Comparison of ENCODE assay signal across 8 cellular contexts in the genomic region with DNA sequence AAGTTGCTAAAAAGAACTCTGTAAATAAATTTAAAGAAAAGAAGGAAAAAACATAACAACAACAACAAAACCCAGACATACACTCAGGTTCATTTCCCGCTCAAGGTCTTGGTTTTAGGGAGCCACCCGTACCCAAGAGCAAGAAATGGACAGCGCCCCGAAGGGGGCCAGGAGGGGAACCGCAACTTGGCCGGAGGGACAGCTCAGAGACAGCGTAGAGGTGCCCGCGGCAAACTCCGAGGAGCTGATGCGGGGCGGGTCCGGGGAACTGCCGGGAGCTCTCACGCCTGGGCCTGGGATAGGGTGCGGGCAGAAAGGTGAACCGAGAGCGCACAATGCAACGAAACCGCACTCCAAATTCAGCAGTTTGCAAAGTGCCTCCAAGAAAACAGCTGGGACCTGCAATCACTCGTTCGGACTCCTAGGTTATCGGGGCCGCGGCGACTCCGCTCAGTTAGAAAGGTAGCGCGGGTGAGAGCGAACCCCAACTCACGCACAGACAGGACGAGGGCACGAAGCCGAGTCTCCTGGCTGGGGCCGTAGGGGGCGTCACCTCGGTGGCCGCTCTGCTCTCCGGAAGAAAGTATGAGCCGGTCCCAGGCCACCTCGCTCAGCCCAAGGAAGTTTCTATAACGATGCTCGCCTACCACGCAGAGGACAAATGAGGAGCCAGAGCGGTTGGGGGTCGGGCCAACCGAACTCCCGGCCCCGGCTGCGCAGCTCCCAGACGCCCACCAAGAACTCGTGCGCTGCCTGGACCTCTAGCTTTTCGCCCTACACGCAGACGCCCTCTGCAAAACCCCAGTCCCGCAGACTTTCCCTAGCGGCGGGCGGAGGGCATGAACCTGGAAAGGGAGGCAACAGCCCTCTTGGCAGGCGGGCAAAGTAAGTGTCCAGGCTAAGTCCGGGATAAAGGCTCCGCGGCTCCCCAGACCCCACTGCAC. TPM values are rescaled to one million over a fixed set of nuclear protein-coding genes. Genes with fewer than 3 reads are reported as not detected.
DNase-seq lines count a peak whose midpoint lies in the region; ATAC-seq and TF ChIP-seq lines count a peak whose summit lies in the region.

No MANE protein-coding gene starts in this region.

- no peaks in the 10 kb centered on the region for H3K9me3 Mint-ChIP-seq in stimulated activated naive B cell treated with anti-CD40 and anti-IgM and Interleukin-4, amounts not matched to agents 10 μg/mL and 1 μg/mL and 100 μg/mL, for 72 hours

- H3K27me3 ChIP-seq in SK-N-SH (ENCODE audit: insufficient read depth) (peaks cover 34% of the 10 kb centered on the region), right lobe of liver (peaks cover 8 to 20% of the 10 kb centered on the region in 2 donors)

- H3K27ac Mint-ChIP-seq in stimulated activated naive B cell treated with anti-CD40 and anti-IgM and Interleukin-4, amounts not matched to agents 10 μg/mL and 1 μg/mL and 100 μg/mL, for 72 hours = peak overlapping the region; percentile 65

- DNase-seq in DMS 273 (lab: John Stamatoyannopoulos, UW; ENCODE audit: unreplicated experiment) (peak; percentile 59), DMS 273 treated with DMSO at 0.1 percent for 48 hours (lab: John Stamatoyannopoulos, UW) (no peak), SK-N-SH (peak; percentile 77), coronary artery (ENCODE audit: low spot score) (no peak), right lobe of liver (peak; percentile 29 to 51 (median 46)), GM19238 (ENCODE audit: insufficient read length, low spot score) (no peak), NCI-H2029 (lab: John Stamatoyannopoulos, UW) (no peak)
- DNase-seq in stimulated activated naive B cell treated with anti-CD40 and anti-IgM and Interleukin-4, amounts not matched to agents 10 μg/mL and 1 μg/mL and 100 μg/mL, for 72 hours = no peak

- H3K4me3 ChIP-seq in SK-N-SH (ENCODE audit: low read depth in 2 of 2, low read length in 1 of 2) (peak overlapping the region; percentile 53 to 68), coronary artery (peak overlapping the region; percentile 84), right lobe of liver (peak overlapping the region; percentile 26 to 43 (median 38))

- POLR2A ChIA-PET in SK-N-SH (lab: Yijun Ruan, JAX) = interaction anchor here (0.6 kb wide), 2 partner anchors 32 to 113 kb away, joined by 3 to 5 read pairs; no protein-coding TSS in a partner anchor

- peaks cover 13 to 17% of the 10 kb centered on the region in 2 donors for H3K4me1 Mint-ChIP-seq in stimulated activated naive B cell treated with anti-CD40 and anti-IgM and Interleukin-4, amounts not matched to agents 10 μg/mL and 1 μg/mL and 100 μg/mL, for 72 hours

- H3K9me2 ChIP-seq in SK-N-SH = no peaks in the 10 kb centered on the region

- H3K27me3 Mint-ChIP-seq in stimulated activated naive B cell treated with anti-CD40 and anti-IgM and Interleukin-4, amounts not matched to agents 10 μg/mL and 1 μg/mL and 100 μg/mL, for 72 hours = peaks cover 46 to 69% of the 10 kb centered on the region in 2 donors

- no peak for TF ChIP-seq POLR2A in right lobe of liver (IDR thresholded peaks at IDR 0.05)

- no peaks in the 10 kb centered on the region for H3K36me3 ChIP-seq in SK-N-SH (replicated peaks in 1 of 2; ENCODE audit: control insufficient read depth in 1 of 2, insufficient read depth in 2 of 2, low read length in 1 of 2)
- H3K36me3 ChIP-seq in right lobe of liver = no peaks in the 10 kb centered on the region

- CTCF ChIA-PET in SK-N-SH (lab: Yijun Ruan, JAX) = interaction anchor here (0.7 to 1.7 kb wide), 10 partner anchors 13 to 362 kb away, joined by 3 to 7 read pairs (median 4); partner anchors contain the start of gene PRDM5

- TF ChIP-seq EP300 in SK-N-SH (IDR thresholded peaks at IDR 0.05; ENCODE audit: borderline replicate concordance in 1 of 2, low read depth in 1 of 2, low read length in 1 of 2) = no peak

- H3K9me3 ChIP-seq in SK-N-SH (no peaks in the 10 kb centered on the region), right lobe of liver (no peaks in the 10 kb centered on the region)

- intact Hi-C loops in right lobe of liver (cut with DNase I) = no loop called here

- peak overlapping the region; percentile 88 for H2AFZ ChIP-seq in SK-N-SH (ENCODE audit: low read depth)

- H3K4me3 Mint-ChIP-seq in stimulated activated naive B cell treated with anti-CD40 and anti-IgM and Interleukin-4, amounts not matched to agents 10 μg/mL and 1 μg/mL and 100 μg/mL, for 72 hours = peak overlapping the region; percentile 34 to 65

- H3F3A ChIP-seq in SK-N-SH (replicated peaks; ENCODE audit: insufficient read depth) = no peaks in the 10 kb centered on the region

- 18% methylated on average over 36 of the region's 64 CpGs for WGBS in SK-N-SH (ENCODE audit: low lambda C conversion rate)
- 8% methylated on average over 34 of the region's 64 CpGs for WGBS in right lobe of liver (ENCODE audit: insufficient coverage, low coverage, low lambda C conversion rate, missing lambda C conversion rate)

- peaks cover 7 to 18% of the 10 kb centered on the region in 2 experiments; a peak in 3 of 4 replicates for H3K4me1 ChIP-seq in SK-N-SH (ENCODE audit: control insufficient read depth in 1 of 2, insufficient read depth in 2 of 2, low read depth in 1 of 2, low read length in 1 of 2)
- peaks cover 0 to 14% (median 0%) of the 10 kb centered on the region in 4 donors for H3K4me1 ChIP-seq in right lobe of liver

- no peak overlapping the region for H3K27ac ChIP-seq in SK-N-SH (ENCODE audit: low read depth in 2 of 2, low read length in 1 of 2)
- no peak overlapping the region for H3K27ac ChIP-seq in coronary artery
- no peak overlapping the region for H3K27ac ChIP-seq in right lobe of liver

- H3K4me2 ChIP-seq in SK-N-SH = peak overlapping the region; percentile 94

- no peak overlapping the region for H3K9ac ChIP-seq in SK-N-SH

- no peaks in the 10 kb centered on the region for H4K20me1 ChIP-seq in SK-N-SH (ENCODE audit: insufficient read depth)

- H3K36me3 Mint-ChIP-seq in stimulated activated naive B cell treated with anti-CD40 and anti-IgM and Interleukin-4, amounts not matched to agents 10 μg/mL and 1 μg/mL and 100 μg/mL, for 72 hours = no peaks in the 10 kb centered on the region

- TF ChIP-seq CTCF in SK-N-SH (IDR thresholded peaks at IDR 0.05) = peak; percentile 40
- TF ChIP-seq CTCF in coronary artery (IDR thresholded peaks at IDR 0.05) = no peak
- peak in 1 of 4 donors; percentile 13 for TF ChIP-seq CTCF in right lobe of liver (IDR thresholded peaks at IDR 0.05)

- TF ChIP-seq RAD21 in SK-N-SH (IDR thresholded peaks at IDR 0.05; ENCODE audit: low read length) = no peak

- ATAC-seq in right lobe of liver = peak; percentile 45 to 63 (median 54)
- ATAC-seq in stimulated activated naive B cell treated with anti-CD40 and anti-IgM and Interleukin-4, amounts not matched to agents 10 μg/mL and 1 μg/mL and 100 μg/mL, for 72 hours (replicated peaks) = peak in 1 of 2 donors; percentile 16

- no peaks in the 10 kb centered on the region for H3K79me2 ChIP-seq in SK-N-SH (ENCODE audit: insufficient read depth)

TF ChIP-seq in SK-N-SH, 30 proteins besides CTCF, POLR2A, EP300 and RAD21:
- no peak for TF ChIP-seq JUND (IDR thresholded peaks at IDR 0.05)
- TF ChIP-seq MAX (IDR thresholded peaks at IDR 0.05; ENCODE audit: low read depth) = no peak
- no peak for TF ChIP-seq MEF2A (IDR thresholded peaks at IDR 0.05; ENCODE audit: borderline replicate concordance, low read depth)
- no peak for TF ChIP-seq SMC3 (IDR thresholded peaks at IDR 0.05; ENCODE audit: low read depth, low read length)
- TF ChIP-seq, protein P1, sequence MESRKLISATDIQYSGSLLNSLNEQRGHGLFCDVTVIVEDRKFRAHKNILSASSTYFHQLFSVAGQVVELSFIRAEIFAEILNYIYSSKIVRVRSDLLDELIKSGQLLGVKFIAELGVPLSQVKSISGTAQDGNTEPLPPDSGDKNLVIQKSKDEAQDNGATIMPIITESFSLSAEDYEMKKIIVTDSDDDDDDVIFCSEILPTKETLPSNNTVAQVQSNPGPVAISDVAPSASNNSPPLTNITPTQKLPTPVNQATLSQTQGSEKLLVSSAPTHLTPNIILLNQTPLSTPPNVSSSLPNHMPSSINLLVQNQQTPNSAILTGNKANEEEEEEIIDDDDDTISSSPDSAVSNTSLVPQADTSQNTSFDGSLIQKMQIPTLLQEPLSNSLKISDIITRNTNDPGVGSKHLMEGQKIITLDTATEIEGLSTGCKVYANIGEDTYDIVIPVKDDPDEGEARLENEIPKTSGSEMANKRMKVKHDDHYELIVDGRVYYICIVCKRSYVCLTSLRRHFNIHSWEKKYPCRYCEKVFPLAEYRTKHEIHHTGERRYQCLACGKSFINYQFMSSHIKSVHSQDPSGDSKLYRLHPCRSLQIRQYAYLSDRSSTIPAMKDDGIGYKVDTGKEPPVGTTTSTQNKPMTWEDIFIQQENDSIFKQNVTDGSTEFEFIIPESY (IDR thresholded peaks at IDR 0.05; ENCODE audit: borderline replicate concordance, low read depth) = no peak
- no peak for TF ChIP-seq PBX3 (IDR thresholded peaks at IDR 0.05)
- no peak for TF ChIP-seq SIN3A (IDR thresholded peaks at IDR 0.05; ENCODE audit: borderline replicate concordance, low read depth, low read length)

RNA-seq across cellular contexts. Expression of gene NDNF, which starts 1.4 kb away (rescaled TPM):
- 0.13 TPM in 1 of 2 replicates, not detected in the other for polyA plus RNA-seq in SK-N-SH (2012; rRNA removed)
- 0.04 TPM in 2 replicates for polyA plus RNA-seq in SK-N-SH (2012; cell fraction: cytosol; rRNA removed)
- 0.06 TPM in 1 of 2 replicates, not detected in the other for polyA plus RNA-seq in SK-N-SH (2012; cell fraction: nucleus; rRNA removed)
- under 1 TPM; 0.27 to 0.77 (median 0.52) TPM for total RNA-seq in right lobe of liver

Comparison
In these comparisons a context has a peak if more than half of its experiments do, and no peak if none do; other contexts are left out.
1. DNase-seq: peak in DMS 273 (single experiment), SK-N-SH (single experiment) and right lobe of liver (3 of 3); none in DMS 273 treated with DMSO at 0.1 percent for 48 hours (single experiment), coronary artery (single experiment), stimulated activated naive B cell treated with anti-CD40 and anti-IgM and Interleukin-4, amounts not matched to agents 10 μg/mL and 1 μg/mL and 100 μg/mL, for 72 hours (single experiment), GM19238 (single experiment) and NCI-H2029 (single experiment).
2. Peak in every context shown above with its lines, with median percentiles within 50 percentile points of each other: H3K4me3 ChIP-seq.